In genomic region chr14:70585221-70585620, GRCh38 we compare ENCODE assay signal across 12 cellular contexts. TPM values are rescaled to one million over a fixed set of nuclear protein-coding genes. Genes with fewer than 3 reads are reported as not detected.
A peak's percentile ranks its signal among the peaks of the same experiment; 100 is the strongest.
DNase-seq lines count a peak whose midpoint lies in the region; ATAC-seq and TF ChIP-seq lines count a peak whose summit lies in the region.
"Had no signal": no experiment of that assay in that cellular context is flagged by ENCODE, and none has a peak within 500 bp of the region (broad histone marks: within the 10 kb centered on the region; RNA-seq: fewer than 3 reads in every experiment).

No MANE protein-coding gene starts in this region.

- H3K4me2 ChIP-seq in GM23338: no peak overlapping the region

- ATAC-seq in GM23338 (no peak), Panc1 (no peak), GM19467 (IDR thresholded peaks at IDR 0.05; ENCODE audit: unreplicated experiment) (no peak)

- no peaks in the 10 kb centered on the region; the same call in 1 of the 2 replicates for H3F3A ChIP-seq in GM23338 (replicated peaks; ENCODE audit: low read depth)

- TF ChIP-seq CTCF in GM23338 (conservative IDR thresholded peaks at IDR 0.05; ENCODE audit: low read depth in 2 of 2): peak; percentile 20 to 42; a peak in 2 of 4 replicates
- TF ChIP-seq CTCF in Panc1 (IDR thresholded peaks at IDR 0.05): peak; percentile 19; the same call in 1 of the 2 replicates
- TF ChIP-seq CTCF in liver (IDR thresholded peaks at IDR 0.05; ENCODE audit: low read depth, low read length, missing input control): no peak
- TF ChIP-seq CTCF in WERI-Rb-1 (IDR thresholded peaks at IDR 0.05; ENCODE audit: low read depth, low read length): no peak

- no peak overlapping the region for H3K4me3 Mint-ChIP-seq in GM23338
- H3K4me3 Mint-ChIP-seq: activated T-helper 1 cell treated with anti-CD3 and anti-CD28 coated beads, Interleukin-12 subunit alpha, Interleukin-12 subunit beta, Interleukin-2, Interleukin-4 antibody, amounts not matched to agents 30 ng/mL and 10 ng/mL and 1 ng/mL, durations not matched to agents 14 hours and 24 hours and 36 hours; nephron had no signal

- H3K4me3 ChIP-seq in GM23338 (no peak overlapping the region), Panc1 (ENCODE audit: low read depth in 2 of 2, low read length in 2 of 2) (no peak overlapping the region), liver (ENCODE audit: low read depth in 1 of 3, low read length in 3 of 3) (no peak overlapping the region), WERI-Rb-1 (ENCODE audit: low read depth, low read length) (no peak overlapping the region)

- peaks cover 30% of the 10 kb centered on the region for H3K36me3 ChIP-seq in GM23338 (ENCODE audit: insufficient read depth)
- H3K36me3 ChIP-seq in Panc1 (ENCODE audit: control insufficient read depth, insufficient read depth, low read length): peaks cover 6% of the 10 kb centered on the region; the same call in 1 of the 2 replicates
- H3K36me3 ChIP-seq in liver (ENCODE audit: control insufficient read depth in 4 of 4, insufficient read depth in 3 of 4, low read depth in 1 of 4, low read length in 3 of 4): peaks cover 8 to 64% (median 55%) of the 10 kb centered on the region in 4 donors
- H3K36me3 ChIP-seq in WERI-Rb-1: peaks cover 78% of the 10 kb centered on the region

- H3K27ac ChIP-seq in GM23338 (ENCODE audit: low read depth) (no peak overlapping the region), Panc1 (ENCODE audit: low read length) (no peak overlapping the region), liver (ENCODE audit: low read depth in 1 of 2, low read length in 2 of 2) (no peak overlapping the region), WERI-Rb-1 (no peak overlapping the region)

- no peaks in the 10 kb centered on the region for H3K9me3 Mint-ChIP-seq in GM23338
- H3K9me3 Mint-ChIP-seq: activated T-helper 1 cell treated with anti-CD3 and anti-CD28 coated beads, Interleukin-12 subunit alpha, Interleukin-12 subunit beta, Interleukin-2, Interleukin-4 antibody, amounts not matched to agents 30 ng/mL and 10 ng/mL and 1 ng/mL, durations not matched to agents 14 hours and 24 hours and 36 hours had no signal

- in situ Hi-C loops in Panc1 (cut with HindIII; ENCODE audit: low pct_unique_long_range_greater_than_20kb, low sequenced_read_pairs): no loop called here

- H3K27me3 Mint-ChIP-seq in GM23338 (ENCODE audit: insufficient read depth, low read depth, poor library complexity): no peaks in the 10 kb centered on the region

- no peak overlapping the region for H2AFZ ChIP-seq in GM23338

- H3K27ac Mint-ChIP-seq in GM23338: no peak overlapping the region
- H3K27ac Mint-ChIP-seq: activated T-helper 1 cell treated with anti-CD3 and anti-CD28 coated beads, Interleukin-12 subunit alpha, Interleukin-12 subunit beta, Interleukin-2, Interleukin-4 antibody, amounts not matched to agents 30 ng/mL and 10 ng/mL and 1 ng/mL, durations not matched to agents 14 hours and 24 hours and 36 hours; nephron had no signal

- DNase-seq in NOMO-1 treated with DMSO at 0.1 percent for 48 hours (lab: John Stamatoyannopoulos, UW; ENCODE audit: unreplicated experiment) (peak; percentile 30), NOMO-1 treated with dmso at 0.1 percent for 144 hours (lab: John Stamatoyannopoulos, UW; ENCODE audit: unreplicated experiment) (no peak), GM23338 (ENCODE audit: low spot score) (peak; percentile 25), Panc1 (ENCODE audit: low read depth, low spot score) (no peak), WERI-Rb-1 (no peak)
- no peak for DNase-seq in activated CD4-positive, CD25-positive, alpha-beta regulatory T cell treated with anti-CD3 and anti-CD28 coated beads, Interleukin-2, amount 50 U/mL, for 72 hours
- DNase-seq: cerebellar nuclear complex, T1000 had no signal

- CTCF ChIA-PET in Panc1 (lab: Charles Lee): no interaction called here

- no peaks in the 10 kb centered on the region; the same call in 1 of the 2 replicates for H4K20me1 ChIP-seq in GM23338 (replicated peaks; ENCODE audit: insufficient read depth)

- POLR2A ChIA-PET in Panc1 (lab: Charles Lee): no interaction called here

- no peaks in the 10 kb centered on the region for H3K4me1 Mint-ChIP-seq in GM23338
- H3K4me1 Mint-ChIP-seq: nephron had no signal

- H3K4me1 ChIP-seq in GM23338 (ENCODE audit: insufficient read depth) (no peaks in the 10 kb centered on the region), Panc1 (ENCODE audit: control insufficient read depth, insufficient read depth, low read length) (no peaks in the 10 kb centered on the region), liver (ENCODE audit: control insufficient read depth in 4 of 4, insufficient read depth in 4 of 4, low read length in 3 of 4) (no peaks in the 10 kb centered on the region)

- intact Hi-C loops in Panc1 (cut with micrococcal nuclease; ENCODE audit: unreplicated experiment): no loop called here

- H3K27me3 ChIP-seq in GM23338 (ENCODE audit: insufficient read depth) (no peaks in the 10 kb centered on the region), Panc1 (ENCODE audit: control insufficient read depth, insufficient read depth, low read length) (no peaks in the 10 kb centered on the region), liver (ENCODE audit: control insufficient read depth in 4 of 4, insufficient read depth in 4 of 4, low read length in 3 of 4) (no peaks in the 10 kb centered on the region), WERI-Rb-1 (ENCODE audit: insufficient read depth, low read depth, severe bottlenecking) (no peaks in the 10 kb centered on the region)

- no peaks in the 10 kb centered on the region for H3K9me2 ChIP-seq in GM23338 (ENCODE audit: insufficient read depth)

- H3K36me3 Mint-ChIP-seq in GM23338 (ENCODE audit: low read depth): peaks cover 57% of the 10 kb centered on the region

- BruUV-seq in Panc1 (replicated peaks; lab: Mats Ljungman, UMichigan): no TSS peak

- no peaks in the 10 kb centered on the region; the same call in 1 of the 2 replicates for H3K79me2 ChIP-seq in GM23338 (replicated peaks; ENCODE audit: insufficient read depth)

- WGBS in liver: 82% methylated on average over 3 of the region's 3 CpGs

- peak; percentile 34 to 51 for TF ChIP-seq RAD21 in liver (IDR thresholded peaks at IDR 0.05)

- no peak overlapping the region for H3K9ac ChIP-seq in liver (ENCODE audit: low read depth in 1 of 2, low read length in 2 of 2)

- H3K9me3 ChIP-seq in Panc1 (ENCODE audit: control insufficient read depth, insufficient read depth, low read depth, low read length) (no peaks in the 10 kb centered on the region), liver (ENCODE audit: control insufficient read depth in 4 of 4, low read length in 3 of 4) (no peaks in the 10 kb centered on the region), WERI-Rb-1 (ENCODE audit: severe bottlenecking) (no peaks in the 10 kb centered on the region)

TF ChIP-seq in GM23338, 12 proteins besides CTCF, POLR2A, EP300 and RAD21 (continues in another document):
- TF ChIP-seq ZNF331 (CRISPR knock-in tag; IDR thresholded peaks at IDR 0.05; ENCODE audit: low read depth) (no peak), JUNB (IDR thresholded peaks at IDR 0.05; ENCODE audit: unreplicated experiment) (no peak), EZH2phosphoT487 (IDR thresholded peaks at IDR 0.05; ENCODE audit: unreplicated experiment) (no peak), STAT1 (IDR thresholded peaks at IDR 0.05; ENCODE audit: unreplicated experiment) (no peak), ETS1 (IDR thresholded peaks at IDR 0.05) (no peak)

TF ChIP-seq in liver, 16 proteins besides CTCF, POLR2A, EP300 and RAD21:
- TF ChIP-seq HNF4G (IDR thresholded peaks at IDR 0.05) (no peak), FOXA2 (IDR thresholded peaks at IDR 0.05) (no peak), NR2F2 (IDR thresholded peaks at IDR 0.05) (no peak)

RNA-seq across cellular contexts. Expression of gene MED6, which starts 15.2 kb away (rescaled TPM):
- total RNA-seq in GM23338 (2014; rRNA removed; shearing (Covaris generic)): 49.2 and 49.4 TPM in 2 replicates
- 32.1 and 49.6 TPM in 2 replicates for polyA plus RNA-seq in GM23338 (2016; fragmentation: Nextera tagmentation; extraction: Ambion mirVana)
- total RNA-seq in Panc1 (2021; ENCODE audit: unreplicated experiment): 24.4 TPM
- polyA plus RNA-seq in Panc1 (2012; ENCODE audit: insufficient read length): 12.2 TPM
- total RNA-seq in liver: 10 to 100 TPM; 13.9 to 21.3 TPM
- 10 to 100 TPM; 10.4 to 16.6 TPM for polyA plus RNA-seq in liver

RNA-seq across cellular contexts. Expression of gene ADAM20, which starts 50.4 kb away (rescaled TPM):
- 1.7 and 2.1 TPM in 2 replicates for total RNA-seq in GM23338 (2014; rRNA removed; shearing (Covaris generic))
- polyA plus RNA-seq in GM23338 (2016; fragmentation: Nextera tagmentation; extraction: Ambion mirVana): 0.06 TPM in 1 of 2 replicates, not detected in the other
- 0.31 TPM for total RNA-seq in Panc1 (2021; ENCODE audit: unreplicated experiment)
- polyA plus RNA-seq in Panc1 (2012; ENCODE audit: insufficient read length): not detected
- 1 to 10 TPM in 1 of 2 donors, under 1 TPM in 1; 0.28 to 2.6 TPM for total RNA-seq in liver
- polyA plus RNA-seq in liver: under 1 TPM; 0.01 to 0.06 TPM

RNA-seq across cellular contexts. Expression of gene TTC9, which starts 56.5 kb away (rescaled TPM):
- total RNA-seq in GM23338 (2014; rRNA removed; shearing (Covaris generic)): 29.2 and 34.2 TPM in 2 replicates
- polyA plus RNA-seq in GM23338 (2016; fragmentation: Nextera tagmentation; extraction: Ambion mirVana) (9.9 and 10.3 TPM in 2 replicates), liver (under 1 TPM; 0.31 to 0.98 TPM)
- total RNA-seq in Panc1 (2021; ENCODE audit: unreplicated experiment) (0.49 TPM), liver (under 1 TPM; 0.09 to 0.59 TPM)
- polyA plus RNA-seq in Panc1 (2012; ENCODE audit: insufficient read length): 0.17 TPM

Comparison
In these comparisons a context has a peak if more than half of its experiments do, and no peak if none do; other contexts are left out.
1. DNase-seq: peak in NOMO-1 treated with DMSO at 0.1 percent for 48 hours (single experiment) and GM23338 (single experiment); none in NOMO-1 treated with dmso at 0.1 percent for 144 hours (single experiment), Panc1 (single experiment), activated CD4-positive, CD25-positive, alpha-beta regulatory T cell treated with anti-CD3 and anti-CD28 coated beads, Interleukin-2, amount 50 U/mL, for 72 hours (single experiment) and WERI-Rb-1 (single experiment).
2. CTCF ChIP-seq: peak in GM23338 (2 of 2) and Panc1 (single experiment); none in liver (single experiment) and WERI-Rb-1 (single experiment).
3. RNA of gene TTC9, which starts 56.5 kb away (total RNA-seq): 29.2 to 34.2 TPM in GM23338; 0.09 to 0.59 TPM in liver and 0.49 TPM in Panc1 (single experiment); every median in the first group is over 10 times any median in the second.